In genomic region chr1:55213029-55213884, GRCh38 we compare ENCODE assay signal across 8 cellular contexts. TPM values are rescaled to one million over a fixed set of nuclear protein-coding genes. Genes with fewer than 3 reads are reported as not detected.
A peak's percentile ranks its signal among the peaks of the same experiment; 100 is the strongest.
DNase-seq lines count a peak whose midpoint lies in the region; ATAC-seq, FAIRE-seq and TF ChIP-seq lines count a peak whose summit lies in the region.

No MANE protein-coding gene starts in this region.

- no peak for FAIRE-seq in urothelium cell line (lab: Jason Lieb, UNC)

- POLR2A ChIA-PET in AG04449 (lab: Yijun Ruan, JAX) = no interaction called here

- no peaks in the 10 kb centered on the region for H3K27me3 ChIP-seq in ascending aorta
- H3K27me3 ChIP-seq in lower lobe of right lung (ENCODE audit: low read depth) = no peaks in the 10 kb centered on the region

- no peaks in the 10 kb centered on the region for H3K36me3 Mint-ChIP-seq in HFFc6 (ENCODE audit: low read depth)

- H3K27me3 Mint-ChIP-seq in HFFc6 (ENCODE audit: insufficient read depth) = peaks cover 1% of the 10 kb centered on the region; the same call in 1 of the 2 replicates

- TF ChIP-seq CTCF in AG04449 (IDR thresholded peaks at IDR 0.05; ENCODE audit: insufficient read depth, low read length, missing control alignments) (no peak), HFFc6 (IDR thresholded peaks at IDR 0.05) (no peak), ascending aorta (IDR thresholded peaks at IDR 0.05) (no peak), lower lobe of right lung (IDR thresholded peaks at IDR 0.05) (no peak)

- CTCF ChIA-PET in AG04449 (lab: Yijun Ruan, JAX) = interaction anchor here (1.0 to 1.4 kb wide), 6 partner anchors 9 to 73 kb away, joined by 3 to 9 read pairs (median 3); no protein-coding TSS in a partner anchor

- H3K9me3 Mint-ChIP-seq in HFFc6 = no peaks in the 10 kb centered on the region

- DNase-seq in AG04449 (ENCODE audit: low read depth, low spot score) = no peak
- DNase-seq in HFFc6 = no peak
- no peak for DNase-seq in ascending aorta (ENCODE audit: low spot score in 2 of 2)
- DNase-seq in lower lobe of right lung = no peak
- peak; percentile 6 for DNase-seq in urothelium cell line (ENCODE audit: low spot score)
- DNase-seq in globus pallidus (ENCODE audit: low spot score) = no peak

- H3K4me1 Mint-ChIP-seq in HFFc6 (ENCODE audit: low read depth) = peaks cover 74% of the 10 kb centered on the region

- H3K27ac ChIP-seq in ascending aorta = peak overlapping the region; percentile 95 to 99
- H3K27ac ChIP-seq in lower lobe of right lung = peak overlapping the region; percentile 96

- H3K4me3 ChIP-seq in AG04449 (ENCODE audit: low read depth, low read length) (peak overlapping the region; percentile 90), ascending aorta (peak overlapping the region; percentile 82 to 93), lower lobe of right lung (peak overlapping the region; percentile 82)

- intact Hi-C loops in ascending aorta (cut with DNase I) = loop anchor here (10.0 kb wide), 2 partner anchors 212 to 1432 kb away; partner anchors contain the start of gene PRKAA2
- intact Hi-C loops in lower lobe of right lung (cut with DNase I) = no loop called here

- H3K4me1 ChIP-seq in ascending aorta (peaks cover 3 to 26% of the 10 kb centered on the region in 2 donors), lower lobe of right lung (peaks cover 77% of the 10 kb centered on the region)

- peak overlapping the region; percentile 91 for H3K4me3 Mint-ChIP-seq in HFFc6

- no peaks in the 10 kb centered on the region for H3K9me3 ChIP-seq in ascending aorta
- H3K9me3 ChIP-seq in lower lobe of right lung = no peaks in the 10 kb centered on the region

- ATAC-seq in lower lobe of right lung (no peak), HG02970 (IDR thresholded peaks at IDR 0.05; ENCODE audit: low FRiP score, unreplicated experiment) (no peak), GM21576 (IDR thresholded peaks at IDR 0.05; ENCODE audit: unreplicated experiment) (no peak)

- H3K36me3 ChIP-seq in ascending aorta (no peaks in the 10 kb centered on the region), lower lobe of right lung (no peaks in the 10 kb centered on the region)

- H3K27ac Mint-ChIP-seq in HFFc6 = peak overlapping the region; percentile 60

RNA-seq across cellular contexts. Expression of gene USP24, which starts 1.9 kb away (rescaled TPM):
- total RNA-seq in HFFc6 (2021; fragmentation: NEBNext Ultra II Directional; extraction: Animal tissue kit (Norgen Biotek cat#: 25700)) = 10 to 100 TPM; 22.5 to 27.8 (median 25.0) TPM
- total RNA-seq in ascending aorta = 11.2 TPM
- total RNA-seq in lower lobe of right lung = 37.6 TPM
